Comparison of ENCODE assay signal across 1 cellular context in the genomic region with DNA sequence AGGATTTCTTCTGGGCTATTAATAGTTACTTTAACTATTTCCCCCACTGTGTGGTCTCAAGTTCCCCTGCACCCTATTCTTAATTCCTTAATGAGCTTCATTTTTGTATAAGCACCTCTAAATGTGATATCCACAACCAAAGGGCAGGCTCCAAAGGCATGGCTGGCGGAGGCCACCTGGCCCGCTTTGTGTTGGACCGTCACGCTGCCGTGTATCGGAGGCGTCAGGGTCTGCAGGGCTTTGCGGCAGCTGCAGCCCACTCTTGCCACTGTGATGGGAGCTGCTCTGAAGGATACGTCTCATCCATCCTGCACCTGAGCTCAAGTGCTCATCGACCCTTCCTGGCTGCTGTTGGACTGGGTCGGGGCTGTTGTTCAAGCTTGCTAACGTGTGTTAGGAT.
TF ChIP-seq lines count a peak whose summit lies in the region.

No MANE protein-coding gene starts in this region.

TF ChIP-seq in IMR-90, 13 proteins besides CTCF, POLR2A, EP300 and RAD21 (continued from another document):
- TF ChIP-seq, protein P1, sequence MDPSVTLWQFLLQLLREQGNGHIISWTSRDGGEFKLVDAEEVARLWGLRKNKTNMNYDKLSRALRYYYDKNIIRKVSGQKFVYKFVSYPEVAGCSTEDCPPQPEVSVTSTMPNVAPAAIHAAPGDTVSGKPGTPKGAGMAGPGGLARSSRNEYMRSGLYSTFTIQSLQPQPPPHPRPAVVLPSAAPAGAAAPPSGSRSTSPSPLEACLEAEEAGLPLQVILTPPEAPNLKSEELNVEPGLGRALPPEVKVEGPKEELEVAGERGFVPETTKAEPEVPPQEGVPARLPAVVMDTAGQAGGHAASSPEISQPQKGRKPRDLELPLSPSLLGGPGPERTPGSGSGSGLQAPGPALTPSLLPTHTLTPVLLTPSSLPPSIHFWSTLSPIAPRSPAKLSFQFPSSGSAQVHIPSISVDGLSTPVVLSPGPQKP (IDR thresholded peaks at IDR 0.05; ENCODE audit: borderline replicate concordance, low read depth, low read length): no peak
- TF ChIP-seq MAZ (IDR thresholded peaks at IDR 0.05; ENCODE audit: borderline replicate concordance, low read depth, low read length): no peak
- TF ChIP-seq, protein P2, sequence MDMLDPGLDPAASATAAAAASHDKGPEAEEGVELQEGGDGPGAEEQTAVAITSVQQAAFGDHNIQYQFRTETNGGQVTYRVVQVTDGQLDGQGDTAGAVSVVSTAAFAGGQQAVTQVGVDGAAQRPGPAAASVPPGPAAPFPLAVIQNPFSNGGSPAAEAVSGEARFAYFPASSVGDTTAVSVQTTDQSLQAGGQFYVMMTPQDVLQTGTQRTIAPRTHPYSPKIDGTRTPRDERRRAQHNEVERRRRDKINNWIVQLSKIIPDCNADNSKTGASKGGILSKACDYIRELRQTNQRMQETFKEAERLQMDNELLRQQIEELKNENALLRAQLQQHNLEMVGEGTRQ (IDR thresholded peaks at IDR 0.05; ENCODE audit: low read depth, low read length): no peak
